ENCODE assay signal across 21 cellular contexts in genomic region chr14:90602088-90602687, GRCh38.
DNase-seq lines count a peak whose midpoint lies in the region; ATAC-seq and TF ChIP-seq lines count a peak whose summit lies in the region.
"Had no signal": no experiment of that assay in that cellular context is flagged by ENCODE, and none has a peak within 500 bp of the region (broad histone marks: within the 10 kb centered on the region; RNA-seq: fewer than 3 reads in every experiment).

No MANE protein-coding gene starts in this region.

- no peaks in the 10 kb centered on the region for H3K79me2 ChIP-seq in mammary epithelial cell (ENCODE audit: insufficient read depth, low read length)

- H3K27me3 ChIP-seq in lung (ENCODE audit: control insufficient read depth, insufficient read depth) (no peaks in the 10 kb centered on the region), thyroid gland (no peaks in the 10 kb centered on the region), mammary epithelial cell (ENCODE audit: insufficient read depth, low read length) (no peaks in the 10 kb centered on the region), transverse colon (no peaks in the 10 kb centered on the region)

- TF ChIP-seq POLR2A in thyroid gland (IDR thresholded peaks at IDR 0.05) (no peak), transverse colon (IDR thresholded peaks at IDR 0.05) (no peak)

- peaks cover 17 to 63% of the 10 kb centered on the region in 2 donors for H3K27me3 Mint-ChIP-seq in effector memory CD8-positive, alpha-beta T cell

- H3K36me3 Mint-ChIP-seq in effector memory CD8-positive, alpha-beta T cell (ENCODE audit: insufficient read depth): no peaks in the 10 kb centered on the region

- H3K4me1 Mint-ChIP-seq in effector memory CD8-positive, alpha-beta T cell (ENCODE audit: low read depth in 2 of 2): no peaks in the 10 kb centered on the region
- H3K4me1 Mint-ChIP-seq: IgD-negative memory B cell had no signal

- no peak overlapping the region for H3K9ac ChIP-seq in mammary epithelial cell (ENCODE audit: insufficient read depth, low read length)
- H3K9ac ChIP-seq: BLaER1 treated with 17β-estradiol and CSF1 and Interleukin-3, amounts not matched to agents 10 nM and 100 nM; KMS-11 had no signal

- no peak overlapping the region for H3K4me3 ChIP-seq in lung
- no peak overlapping the region for H3K4me3 ChIP-seq in thyroid gland (replicated peaks in 1 of 3)
- H3K4me3 ChIP-seq in mammary epithelial cell (replicated peaks in 1 of 3; ENCODE audit: insufficient read depth in 1 of 3, low read depth in 2 of 3, low read length in 3 of 3): no peak overlapping the region
- no peak overlapping the region for H3K4me3 ChIP-seq in transverse colon
- H3K4me3 ChIP-seq: BLaER1 treated with 17β-estradiol and CSF1 and Interleukin-3, amounts not matched to agents 10 nM and 100 nM; SK-N-MC had no signal

- H3K9me3 ChIP-seq in lung (ENCODE audit: control insufficient read depth in 2 of 2, insufficient read depth in 1 of 2, low read length in 1 of 2) (no peaks in the 10 kb centered on the region), thyroid gland (no peaks in the 10 kb centered on the region), mammary epithelial cell (replicated peaks; ENCODE audit: insufficient read depth, low read length) (no peaks in the 10 kb centered on the region), transverse colon (no peaks in the 10 kb centered on the region)
- H3K9me3 ChIP-seq: BLaER1 treated with 17β-estradiol and CSF1 and Interleukin-3, amounts not matched to agents 10 nM and 100 nM had no signal

- no peak overlapping the region for H3K4me3 Mint-ChIP-seq in effector memory CD8-positive, alpha-beta T cell
- H3K4me3 Mint-ChIP-seq: CD4-positive, alpha-beta T cell; IgD-negative memory B cell had no signal

- in situ Hi-C loops in G401 (cut with HindIII; ENCODE audit: low sequenced_read_pairs): no loop called here
- in situ Hi-C loops in mammary epithelial cell (cut with MboI; ENCODE audit: low sequenced_read_pairs in 2 of 2): no loop called here
- in situ Hi-C loops in transverse colon (cut with MboI; ENCODE audit: low pct_ligation_motif_present in 1 of 4, low pct_unique_long_range_greater_than_20kb in 1 of 4, low sequenced_read_pairs in 3 of 4): no loop called here

- H4K20me1 ChIP-seq in mammary epithelial cell (ENCODE audit: insufficient read depth, low read length): no peaks in the 10 kb centered on the region
- H4K20me1 ChIP-seq: BLaER1 treated with 17β-estradiol and CSF1 and Interleukin-3, amounts not matched to agents 10 nM and 100 nM had no signal

- H3K27ac Mint-ChIP-seq in effector memory CD8-positive, alpha-beta T cell: no peak overlapping the region
- H3K27ac Mint-ChIP-seq: CD4-positive, alpha-beta T cell; IgD-negative memory B cell had no signal

- TF ChIP-seq CTCF in lung (IDR thresholded peaks at IDR 0.05; ENCODE audit: control extremely low read depth, extremely low read depth) (no peak), thyroid gland (IDR thresholded peaks at IDR 0.05) (no peak), mammary epithelial cell (conservative IDR thresholded peaks at IDR 0.05 in 1 of 2, IDR thresholded peaks at IDR 0.05 in 1 of 2; ENCODE audit: extremely low read depth in 1 of 2, insufficient read depth in 1 of 2, low read depth in 1 of 2, low read length in 2 of 2) (no peak), transverse colon (IDR thresholded peaks at IDR 0.05) (no peak)

- no TSS peak for BruUV-seq in mammary epithelial cell (replicated peaks; lab: Mats Ljungman, UMichigan)

- H3K9me3 Mint-ChIP-seq in effector memory CD8-positive, alpha-beta T cell: no peaks in the 10 kb centered on the region
- H3K9me3 Mint-ChIP-seq: CD4-positive, alpha-beta T cell had no signal

- H3K27ac ChIP-seq in cingulate gyrus (ENCODE audit: low read depth, low read length) (peak overlapping the region; percentile 15), lung (ENCODE audit: low read depth in 1 of 2, low read length in 1 of 2) (no peak overlapping the region), thyroid gland (no peak overlapping the region), mammary epithelial cell (ENCODE audit: insufficient read depth, low read depth, low read length) (no peak overlapping the region), transverse colon (no peak overlapping the region)
- H3K27ac ChIP-seq: BLaER1 treated with 17β-estradiol and CSF1 and Interleukin-3, amounts not matched to agents 10 nM and 100 nM; HL-60; KMS-11; SK-N-MC had no signal

- intact Hi-C loops in thyroid gland (cut with DNase I) (no loop called here), mammary epithelial cell (cut with micrococcal nuclease) (no loop called here), transverse colon (cut with DNase I; ENCODE audit: low total_unique reads) (no loop called here)

- peak; percentile 31 for ATAC-seq in lung (ENCODE audit: insufficient read depth, low FRiP score)
- no peak for ATAC-seq in effector memory CD8-positive, alpha-beta T cell (replicated peaks)
- ATAC-seq: HCT116 had no signal

- no peak overlapping the region for H3K4me2 ChIP-seq in mammary epithelial cell (ENCODE audit: insufficient read depth, low read depth, low read length)
- H3K4me2 ChIP-seq: KMS-11 had no signal

- H3K4me1 ChIP-seq in lung (ENCODE audit: control insufficient read depth in 2 of 2, insufficient read depth in 2 of 2, low read length in 2 of 2) (peaks cover 0 to 3% of the 10 kb centered on the region in 2 donors), thyroid gland (peaks cover 6 to 10% of the 10 kb centered on the region in 2 donors), mammary epithelial cell (ENCODE audit: insufficient read depth, low read length) (peaks cover 5% of the 10 kb centered on the region), transverse colon (no peaks in the 10 kb centered on the region)

- CTCF ChIA-PET in mammary epithelial cell (lab: Charles Lee; ENCODE audit: low non-redundant PET): no interaction called here

- dilution Hi-C loops in mammary epithelial cell (cut with HindIII; ENCODE audit: low sequenced_read_pairs): no loop called here

- no peak overlapping the region for H2AFZ ChIP-seq in mammary epithelial cell (ENCODE audit: low read depth, low read length)

- H3K36me3 ChIP-seq in lung (ENCODE audit: control insufficient read depth in 2 of 2, insufficient read depth in 2 of 2, low read length in 2 of 2) (no peaks in the 10 kb centered on the region), thyroid gland (no peaks in the 10 kb centered on the region), mammary epithelial cell (ENCODE audit: insufficient read depth, low read length) (no peaks in the 10 kb centered on the region), transverse colon (no peaks in the 10 kb centered on the region)
- H3K36me3 ChIP-seq: BLaER1 treated with 17β-estradiol and CSF1 and Interleukin-3, amounts not matched to agents 10 nM and 100 nM had no signal

- WGBS in lung, 2 donors: 75 to 80% methylated on average over 9 of the region's 9 CpGs
- 77 to 80% methylated on average over 9 of the region's 9 CpGs for WGBS in thyroid gland, 2 donors
- 47% methylated on average over 9 of the region's 9 CpGs for WGBS in mammary epithelial cell (ENCODE audit: low coverage, missing lambda C conversion rate)
- WGBS in transverse colon (ENCODE audit: low coverage in 1 of 2), 2 donors: 75 to 79% methylated on average over 7 to 9 of the region's 9 CpGs

- TF ChIP-seq EP300 in transverse colon (IDR thresholded peaks at IDR 0.05; ENCODE audit: low read depth): no peak

- DNase-seq in G401 (ENCODE audit: low spot score): peak; percentile 76
- peak; percentile 88 for DNase-seq in NCI-H1694 treated with DMSO at 0.1 percent for 48 hours (lab: John Stamatoyannopoulos, UW)
- no peak for DNase-seq in lung (ENCODE audit: low spot score)
- DNase-seq in thyroid gland: no peak
- no peak for DNase-seq in mammary epithelial cell
- no peak for DNase-seq in transverse colon
- no peak for DNase-seq in effector memory CD8-positive, alpha-beta T cell
- DNase-seq: AML-193; CD4-positive, alpha-beta T cell; MM.1S; NCI-H2081 treated with DMSO at 0.1 percent for 48 hours; NCI-H526; NCI-H82; SHP77 had no signal

Comparison
In these comparisons a context has a peak if more than half of its experiments do, and no peak if none do; other contexts are left out.
1. DNase-seq: peak in G401 (single experiment) and NCI-H1694 treated with DMSO at 0.1 percent for 48 hours (single experiment); none in lung (single experiment), thyroid gland (0 of 2), mammary epithelial cell (single experiment), transverse colon (single experiment) and effector memory CD8-positive, alpha-beta T cell (0 of 3).